In genomic region chr10:133565441-133566294, GRCh38 we compare ENCODE assay signal across 18 cellular contexts. TPM values are rescaled to one million over a fixed set of nuclear protein-coding genes. Genes with fewer than 3 reads are reported as not detected.
DNase-seq lines count a peak whose midpoint lies in the region; ATAC-seq and TF ChIP-seq lines count a peak whose summit lies in the region.
"Had no signal": no experiment of that assay in that cellular context is flagged by ENCODE, and none has a peak within 500 bp of the region (broad histone marks: within the 10 kb centered on the region; RNA-seq: fewer than 3 reads in every experiment).

TSS of gene SYCE1 (minus strand) at chr10:133565583. CDS start at chr10:133565529, 54 bp downstream.

- H3K4me1 Mint-ChIP-seq in activated T-cell treated with anti-CD3 and anti-CD28 coated beads, Interleukin-2, amount 50 U/mL, for 72 hours (ENCODE audit: low read depth), result no peaks in the 10 kb centered on the region
- H3K4me1 Mint-ChIP-seq in activated T-cell treated with anti-CD3 and anti-CD28 coated beads, Interleukin-2, amount 50 U/mL, for 4 hours (ENCODE audit: low read depth), result no peaks in the 10 kb centered on the region
- H3K4me1 Mint-ChIP-seq: nephron had no signal

- no peaks in the 10 kb centered on the region for H4K20me1 ChIP-seq in osteoblast (ENCODE audit: insufficient read depth, low read length)

- no peaks in the 10 kb centered on the region for H3K79me2 ChIP-seq in osteoblast (ENCODE audit: insufficient read depth, low read length)

- H3K4me1 ChIP-seq in esophagus muscularis mucosa, result peaks cover 0 to 5% (median 0%) of the 10 kb centered on the region in 4 donors
- H3K4me1 ChIP-seq in osteoblast (ENCODE audit: insufficient read depth, low read length), result no peaks in the 10 kb centered on the region
- H3K4me1 ChIP-seq: left lung, upper lobe of left lung had no signal

- no peak within 1 kb of the TSS for H3K4me2 ChIP-seq in osteoblast (ENCODE audit: insufficient read depth, low read length)
- H3K4me2 ChIP-seq: PC-9 had no signal

- intact Hi-C loops in esophagus muscularis mucosa (cut with DNase I), result no loop called here

- no peak for TF ChIP-seq EP300 in esophagus muscularis mucosa (IDR thresholded peaks at IDR 0.05)

- TF ChIP-seq POLR2A in esophagus muscularis mucosa (IDR thresholded peaks at IDR 0.05; ENCODE audit: low read depth), result no peak

- peaks cover 25% of the 10 kb centered on the region for H3K27me3 Mint-ChIP-seq in activated T-cell treated with anti-CD3 and anti-CD28 coated beads, Interleukin-2, amount 50 U/mL, for 72 hours (ENCODE audit: low read depth)
- H3K27me3 Mint-ChIP-seq in activated T-cell treated with anti-CD3 and anti-CD28 coated beads, Interleukin-2, amount 50 U/mL, for 4 hours (ENCODE audit: low read depth), result peaks cover 11% of the 10 kb centered on the region

- DNase-seq in activated T-cell treated with anti-CD3 and anti-CD28 coated beads, Interleukin-2, amount 50 U/mL, for 72 hours, result peak; percentile 3 to 45
- no peak for DNase-seq in activated T-cell treated with anti-CD3 and anti-CD28 coated beads, Interleukin-2, amount 50 U/mL, for 4 hours
- DNase-seq in H7, result peak; percentile 49
- DNase-seq in esophagus muscularis mucosa (ENCODE audit: extremely low spot score), result peak; percentile 90
- DNase-seq in osteoblast (ENCODE audit: insufficient read length, low spot score, missing footprints), result peak; percentile 72
- DNase-seq in globus pallidus (ENCODE audit: low spot score), result no peak
- DNase-seq in stimulated activated CD8-positive, alpha-beta memory T cell treated with anti-CD3 and anti-CD28 coated beads, Interleukin-4, amount 100 ng/mL, for 48 hours, result no peak
- DNase-seq: activated naive CD4-positive, alpha-beta T cell treated with anti-CD3 and anti-CD28 coated beads for 36 hours; brain microvascular endothelial cell; MM.1S; NCI-H2029; NCI-H526; PC-9 had no signal

- peak within 1 kb of the TSS in 1 of 2 donors; percentile 34 for H3K4me3 Mint-ChIP-seq in activated T-cell treated with anti-CD3 and anti-CD28 coated beads, Interleukin-2, amount 50 U/mL, for 72 hours
- H3K4me3 Mint-ChIP-seq in activated T-cell treated with anti-CD3 and anti-CD28 coated beads, Interleukin-2, amount 50 U/mL, for 4 hours, result no peak within 1 kb of the TSS
- H3K4me3 Mint-ChIP-seq: activated naive CD4-positive, alpha-beta T cell treated with anti-CD3 and anti-CD28 coated beads for 36 hours; nephron had no signal

- H3K27ac Mint-ChIP-seq in activated T-cell treated with anti-CD3 and anti-CD28 coated beads, Interleukin-2, amount 50 U/mL, for 72 hours, result no peak within 1 kb of the TSS
- H3K27ac Mint-ChIP-seq: activated naive CD4-positive, alpha-beta T cell treated with anti-CD3 and anti-CD28 coated beads for 36 hours; nephron had no signal

- H3K36me3 ChIP-seq in H7 (replicated peaks; ENCODE audit: control insufficient read depth, insufficient read depth, low read length), result no peaks in the 10 kb centered on the region
- no peaks in the 10 kb centered on the region for H3K36me3 ChIP-seq in esophagus muscularis mucosa
- no peaks in the 10 kb centered on the region for H3K36me3 ChIP-seq in osteoblast (ENCODE audit: insufficient read depth, low read length)
- H3K36me3 ChIP-seq: brain microvascular endothelial cell, left lung, upper lobe of left lung had no signal

- H3K9me3 Mint-ChIP-seq in activated T-cell treated with anti-CD3 and anti-CD28 coated beads, Interleukin-2, amount 50 U/mL, for 72 hours, result no peaks in the 10 kb centered on the region
- H3K9me3 Mint-ChIP-seq in activated T-cell treated with anti-CD3 and anti-CD28 coated beads, Interleukin-2, amount 50 U/mL, for 4 hours, result no peaks in the 10 kb centered on the region

- ATAC-seq in activated T-cell treated with anti-CD3 and anti-CD28 coated beads, Interleukin-2, amount 50 U/mL, for 72 hours (replicated peaks in 1 of 2), result peak in 1 of 2 donors; percentile 65
- ATAC-seq in activated T-cell treated with anti-CD3 and anti-CD28 coated beads, Interleukin-2, amount 50 U/mL, for 4 hours, result no peak
- ATAC-seq in HG02885 (IDR thresholded peaks at IDR 0.05; ENCODE audit: poor library complexity, unreplicated experiment), result no peak
- ATAC-seq: left lung had no signal

- peaks cover 0 to 10% (median 4%) of the 10 kb centered on the region in 4 donors for H3K9me3 ChIP-seq in esophagus muscularis mucosa
- no peaks in the 10 kb centered on the region for H3K9me3 ChIP-seq in osteoblast (ENCODE audit: low read depth, low read length)

- H2AFZ ChIP-seq in osteoblast (ENCODE audit: low read length), result no peak within 1 kb of the TSS
- H2AFZ ChIP-seq: PC-9 had no signal

- peak within 1 kb of the TSS in 1 of 4 donors; percentile 75 for H3K27ac ChIP-seq in esophagus muscularis mucosa (replicated peaks in 1 of 4)
- H3K27ac ChIP-seq in osteoblast (ENCODE audit: low read depth, low read length), result no peak within 1 kb of the TSS
- H3K27ac ChIP-seq: brain microvascular endothelial cell, left lung, PC-9 had no signal

- H3K36me3 Mint-ChIP-seq in activated T-cell treated with anti-CD3 and anti-CD28 coated beads, Interleukin-2, amount 50 U/mL, for 72 hours (ENCODE audit: insufficient read depth in 2 of 2), result peaks cover 1 to 2% of the 10 kb centered on the region in 2 donors
- H3K36me3 Mint-ChIP-seq in activated T-cell treated with anti-CD3 and anti-CD28 coated beads, Interleukin-2, amount 50 U/mL, for 4 hours (ENCODE audit: insufficient read depth), result no peaks in the 10 kb centered on the region

- 73% methylated on average over 46 of the region's 77 CpGs for WGBS in esophagus muscularis mucosa

- TF ChIP-seq CTCF in esophagus muscularis mucosa (IDR thresholded peaks at IDR 0.05) (peak in 1 of 3 experiments; percentile 26), osteoblast (IDR thresholded peaks at IDR 0.05; ENCODE audit: extremely low read depth, low read depth, low read length) (no peak)

- H3K4me3 ChIP-seq in H7 (ENCODE audit: insufficient read depth, low read depth, low read length) (no peak within 1 kb of the TSS), esophagus muscularis mucosa (peak within 1 kb of the TSS in 1 of 4 donors; percentile 53), osteoblast (ENCODE audit: insufficient read depth, low read length) (no peak within 1 kb of the TSS)
- H3K4me3 ChIP-seq: left lung, PC-9 had no signal

- H3K27me3 ChIP-seq in H7 (ENCODE audit: control insufficient read depth, insufficient read depth, low read length) (no peaks in the 10 kb centered on the region; the same call in 1 of the 2 replicates), esophagus muscularis mucosa (peaks cover 0 to 43% (median 2%) of the 10 kb centered on the region in 4 donors), osteoblast (ENCODE audit: insufficient read depth, low read length) (no peaks in the 10 kb centered on the region)
- H3K27me3 ChIP-seq: brain microvascular endothelial cell had no signal

RNA-seq across cellular contexts. Expression of gene SYCE1, which starts in this region (rescaled TPM):
- total RNA-seq in activated T-cell treated with anti-CD3 and anti-CD28 coated beads, Interleukin-2, amount 50 U/mL, for 72 hours, result 1 to 10 TPM in 1 of 2 donors, under 1 TPM in 1; 0.37 to 3.2 TPM
- total RNA-seq in activated T-cell treated with anti-CD3 and anti-CD28 coated beads, Interleukin-2, amount 50 U/mL, for 4 hours, result under 1 TPM; 0.11 to 0.46 (median 0.43) TPM
- not detected in 2 replicates for total RNA-seq in H7 (2014; rRNA removed; shearing (Covaris generic))
- total RNA-seq in esophagus muscularis mucosa (1 to 10 TPM in 1 of 4 donors, under 1 TPM in 1, not detected in 2; 0.50 to 10.0 TPM), osteoblast (0.72 TPM in 1 of 2 replicates, not detected in the other)
- total RNA-seq: A673, PC-9 had no signal

Comparison
In these comparisons a context has a peak if more than half of its experiments do, and no peak if none do; other contexts are left out.
1. DNase-seq: peak in activated T-cell treated with anti-CD3 and anti-CD28 coated beads, Interleukin-2, amount 50 U/mL, for 72 hours (2 of 2) and esophagus muscularis mucosa (single experiment); none in activated T-cell treated with anti-CD3 and anti-CD28 coated beads, Interleukin-2, amount 50 U/mL, for 4 hours (single experiment), globus pallidus (single experiment) and stimulated activated CD8-positive, alpha-beta memory T cell treated with anti-CD3 and anti-CD28 coated beads, Interleukin-4, amount 100 ng/mL, for 48 hours (single experiment).
2. Peak in DNase-seq in H7; RNA of the gene not detected or under 1 TPM.
3. Peak in DNase-seq in osteoblast; RNA of the gene not detected or under 1 TPM.